Comparison of ENCODE assay signal across 1 cellular context in genomic region chr12:106974525-106974924, GRCh38.
A peak's percentile ranks its signal among the peaks of the same experiment; 100 is the strongest.
TF ChIP-seq lines count a peak whose summit lies in the region.

No MANE protein-coding gene starts in this region.

TF ChIP-seq in HepG2, 621 proteins besides CTCF, POLR2A, EP300 and RAD21 (continued from another document):
- TF ChIP-seq ZNF687 (CRISPR knock-in tag; IDR thresholded peaks at IDR 0.05) (no peak), CEBPG (CRISPR knock-in tag; IDR thresholded peaks at IDR 0.05) (no peak; the same call in 1 of the 2 replicates), MIER3 (CRISPR knock-in tag; IDR thresholded peaks at IDR 0.05; ENCODE audit: borderline replicate concordance) (no peak; the same call in 1 of the 2 replicates), ZSCAN12 (CRISPR knock-in tag; IDR thresholded peaks at IDR 0.05) (0 out of 2 replicates have a peak, but pooled peaks have one; percentile 36), ZBTB25 (CRISPR knock-in tag; IDR thresholded peaks at IDR 0.05) (no peak), ZNF501 (CRISPR knock-in tag; IDR thresholded peaks at IDR 0.05) (no peak), ZNF614 (CRISPR knock-in tag; IDR thresholded peaks at IDR 0.05; ENCODE audit: borderline replicate concordance) (0 out of 2 replicates have a peak, but pooled peaks have one; percentile 35), TOE1 (CRISPR knock-in tag; IDR thresholded peaks at IDR 0.05) (no peak), NFKBIZ (CRISPR knock-in tag; IDR thresholded peaks at IDR 0.05) (0 out of 2 replicates have a peak, but pooled peaks have one; percentile 24), SIN3A (IDR thresholded peaks at IDR 0.05; ENCODE audit: borderline replicate concordance, low read depth, low read length) (no peak), ZNF570 (CRISPR knock-in tag; IDR thresholded peaks at IDR 0.05; ENCODE audit: borderline replicate concordance) (no peak), PCBP2 (optimal IDR thresholded peaks at IDR 0.05; ENCODE audit: low read depth, low read length, poor library complexity, severe bottlenecking) (no peak), KLF13 (CRISPR knock-in tag; IDR thresholded peaks at IDR 0.05) (no peak), ISX (CRISPR knock-in tag; conservative IDR thresholded peaks at IDR 0.05) (no peak), ZNF720 (CRISPR knock-in tag; IDR thresholded peaks at IDR 0.05) (no peak), TP53 (CRISPR knock-in tag; conservative IDR thresholded peaks at IDR 0.05) (no peak), ZNF678 (CRISPR knock-in tag; IDR thresholded peaks at IDR 0.05) (no peak), ZBTB10 (CRISPR knock-in tag; IDR thresholded peaks at IDR 0.05; ENCODE audit: borderline replicate concordance) (no peak), ZNF260 (CRISPR knock-in tag; IDR thresholded peaks at IDR 0.05; ENCODE audit: borderline replicate concordance, low read depth) (no peak), ZMYM2 (CRISPR knock-in tag; IDR thresholded peaks at IDR 0.05) (0 out of 2 replicates have a peak, but pooled peaks have one; percentile 23), SALL1 (CRISPR knock-in tag; IDR thresholded peaks at IDR 0.05) (peak; percentile 45; the same call in 1 of the 2 replicates), BORCS8-MEF2B (CRISPR knock-in tag; IDR thresholded peaks at IDR 0.05) (no peak), KLF6 (CRISPR knock-in tag; IDR thresholded peaks at IDR 0.05) (no peak), BCL6 (CRISPR knock-in tag; IDR thresholded peaks at IDR 0.05) (peak; percentile 89), GMEB2 (CRISPR knock-in tag; IDR thresholded peaks at IDR 0.05; ENCODE audit: low read depth) (no peak), U2AF1 (optimal IDR thresholded peaks at IDR 0.05; ENCODE audit: low read depth, low read length) (no peak), TFE3 (CRISPR knock-in tag; IDR thresholded peaks at IDR 0.05) (peak; percentile 68; the same call in 1 of the 2 replicates), ZNF441 (CRISPR knock-in tag; IDR thresholded peaks at IDR 0.05; ENCODE audit: borderline replicate concordance) (no peak), MZF1 (CRISPR knock-in tag; IDR thresholded peaks at IDR 0.05; ENCODE audit: borderline replicate concordance) (no peak), ZFX (CRISPR knock-in tag; IDR thresholded peaks at IDR 0.05; ENCODE audit: low read depth) (peak; percentile 37; the same call in 1 of the 2 replicates), MIXL1 (CRISPR knock-in tag; IDR thresholded peaks at IDR 0.05) (peak; percentile 69), ZNF577 (CRISPR knock-in tag; IDR thresholded peaks at IDR 0.05; ENCODE audit: borderline replicate concordance, low read depth) (no peak), PLSCR1 (CRISPR knock-in tag; IDR thresholded peaks at IDR 0.05; ENCODE audit: borderline replicate concordance) (no peak), ZNF432 (CRISPR knock-in tag; IDR thresholded peaks at IDR 0.05; ENCODE audit: borderline replicate concordance) (no peak), CBFB (CRISPR knock-in tag; IDR thresholded peaks at IDR 0.05) (peak; percentile 34; the same call in 1 of the 2 replicates), ARNTL (CRISPR knock-in tag; IDR thresholded peaks at IDR 0.05) (no peak), ZFP36L1 (CRISPR knock-in tag; IDR thresholded peaks at IDR 0.05) (no peak), NFIC (IDR thresholded peaks at IDR 0.05; ENCODE audit: low read length) (peak; percentile 44; the same call in 1 of the 2 replicates)
- TF ChIP-seq, protein P1, sequence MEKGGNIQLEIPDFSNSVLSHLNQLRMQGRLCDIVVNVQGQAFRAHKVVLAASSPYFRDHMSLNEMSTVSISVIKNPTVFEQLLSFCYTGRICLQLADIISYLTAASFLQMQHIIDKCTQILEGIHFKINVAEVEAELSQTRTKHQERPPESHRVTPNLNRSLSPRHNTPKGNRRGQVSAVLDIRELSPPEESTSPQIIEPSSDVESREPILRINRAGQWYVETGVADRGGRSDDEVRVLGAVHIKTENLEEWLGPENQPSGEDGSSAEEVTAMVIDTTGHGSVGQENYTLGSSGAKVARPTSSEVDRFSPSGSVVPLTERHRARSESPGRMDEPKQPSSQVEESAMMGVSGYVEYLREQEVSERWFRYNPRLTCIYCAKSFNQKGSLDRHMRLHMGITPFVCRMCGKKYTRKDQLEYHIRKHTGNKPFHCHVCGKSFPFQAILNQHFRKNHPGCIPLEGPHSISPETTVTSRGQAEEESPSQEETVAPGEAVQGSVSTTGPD (CRISPR knock-in tag; IDR thresholded peaks at IDR 0.05) = no peak
- TF ChIP-seq, protein P2, sequence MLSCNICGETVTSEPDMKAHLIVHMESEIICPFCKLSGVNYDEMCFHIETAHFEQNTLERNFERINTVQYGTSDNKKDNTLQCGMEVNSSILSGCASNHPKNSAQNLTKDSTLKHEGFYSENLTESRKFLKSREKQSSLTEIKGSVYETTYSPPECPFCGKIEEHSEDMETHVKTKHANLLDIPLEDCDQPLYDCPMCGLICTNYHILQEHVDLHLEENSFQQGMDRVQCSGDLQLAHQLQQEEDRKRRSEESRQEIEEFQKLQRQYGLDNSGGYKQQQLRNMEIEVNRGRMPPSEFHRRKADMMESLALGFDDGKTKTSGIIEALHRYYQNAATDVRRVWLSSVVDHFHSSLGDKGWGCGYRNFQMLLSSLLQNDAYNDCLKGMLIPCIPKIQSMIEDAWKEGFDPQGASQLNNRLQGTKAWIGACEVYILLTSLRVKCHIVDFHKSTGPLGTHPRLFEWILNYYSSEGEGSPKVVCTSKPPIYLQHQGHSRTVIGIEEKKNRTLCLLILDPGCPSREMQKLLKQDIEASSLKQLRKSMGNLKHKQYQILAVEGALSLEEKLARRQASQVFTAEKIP (CRISPR knock-in tag; IDR thresholded peaks at IDR 0.05; ENCODE audit: borderline replicate concordance) = no peak
- TF ChIP-seq, protein P3, sequence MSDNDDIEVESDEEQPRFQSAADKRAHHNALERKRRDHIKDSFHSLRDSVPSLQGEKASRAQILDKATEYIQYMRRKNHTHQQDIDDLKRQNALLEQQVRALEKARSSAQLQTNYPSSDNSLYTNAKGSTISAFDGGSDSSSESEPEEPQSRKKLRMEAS (IDR thresholded peaks at IDR 0.05) = peak; percentile 41; the same call in 1 of the 2 replicates
